9 cellular contexts compared by ENCODE assay signal in the genomic region with DNA sequence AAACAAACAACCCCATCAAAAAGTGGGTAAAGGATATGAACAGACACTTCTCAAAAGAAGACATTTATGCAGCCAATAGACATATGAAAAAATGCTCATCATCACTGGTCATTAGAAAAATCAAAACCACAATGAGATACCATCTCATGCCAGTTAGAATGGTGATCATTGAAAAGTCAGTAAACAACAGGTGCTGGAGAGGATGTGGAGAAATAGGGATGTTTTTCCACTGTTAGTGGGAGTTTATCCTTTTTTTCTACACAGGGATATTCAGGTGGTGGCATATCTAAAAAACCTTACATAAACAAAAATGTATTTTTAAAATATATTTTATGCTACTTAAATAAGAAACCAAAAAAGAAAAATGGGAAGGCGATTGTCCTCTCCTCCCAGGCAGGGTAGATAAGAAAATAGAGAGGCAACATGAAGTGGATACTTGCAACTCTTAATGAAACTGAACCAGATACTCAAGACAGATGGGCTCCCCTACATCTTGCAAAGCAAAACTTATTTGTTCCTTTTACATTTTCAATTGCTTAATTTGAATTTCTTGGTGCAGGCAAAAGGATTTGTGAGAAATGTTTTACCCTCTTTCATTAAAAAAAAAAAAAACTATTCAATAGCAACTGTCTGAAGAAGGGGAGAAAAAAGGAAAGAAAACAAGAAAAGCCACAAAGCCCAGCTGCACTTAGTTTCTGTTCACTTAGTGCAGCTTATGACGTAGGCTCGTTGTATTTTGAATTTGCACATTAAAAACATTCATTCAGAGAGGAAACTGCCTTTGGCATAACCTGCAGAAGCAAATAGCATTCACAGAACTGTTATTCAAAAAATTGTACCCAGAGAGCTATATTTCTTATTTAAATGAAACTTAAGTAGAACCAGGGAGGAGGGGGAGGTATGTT. TPM values are rescaled to one million over a fixed set of nuclear protein-coding genes. Genes with fewer than 3 reads are reported as not detected.
DNase-seq lines count a peak whose midpoint lies in the region; ATAC-seq and TF ChIP-seq lines count a peak whose summit lies in the region.
"Had no signal": no experiment of that assay in that cellular context is flagged by ENCODE, and none has a peak within 500 bp of the region (broad histone marks: within the 10 kb centered on the region; RNA-seq: fewer than 3 reads in every experiment).

No MANE protein-coding gene starts in this region.

- intact Hi-C loops in left ventricle myocardium superior (cut with micrococcal nuclease) (no loop called here), transverse colon (cut with DNase I; ENCODE audit: low total_unique reads) (no loop called here)

- H3K9ac ChIP-seq in SK-N-MC (ENCODE audit: insufficient read length) = peak overlapping the region; percentile 40

- no peak for TF ChIP-seq CTCF in transverse colon (IDR thresholded peaks at IDR 0.05)
- no peak for TF ChIP-seq CTCF in BE2C (IDR thresholded peaks at IDR 0.05; ENCODE audit: low read depth, low read length)

- in situ Hi-C loops in transverse colon (cut with MboI; ENCODE audit: low pct_ligation_motif_present in 1 of 4, low pct_unique_long_range_greater_than_20kb in 1 of 4, low sequenced_read_pairs in 3 of 4) = no loop called here

- H3K27ac ChIP-seq in SK-N-MC = peak overlapping the region; percentile 92
- peak overlapping the region; percentile 77 to 88 (median 81) for H3K27ac ChIP-seq in transverse colon

- peaks cover 13 to 23% (median 16%) of the 10 kb centered on the region in 4 donors for H3K4me1 ChIP-seq in transverse colon
- H3K4me1 ChIP-seq in BE2C = no peaks in the 10 kb centered on the region

- no peak for TF ChIP-seq EP300 in transverse colon (IDR thresholded peaks at IDR 0.05; ENCODE audit: low read depth)

- H3K4me3 ChIP-seq in SK-N-MC (peak overlapping the region; percentile 40), transverse colon (no peak overlapping the region), BE2C (ENCODE audit: low read depth, low read length) (no peak overlapping the region), MG63 (no peak overlapping the region)

- TF ChIP-seq POLR2A in transverse colon (IDR thresholded peaks at IDR 0.05) = peak; percentile 32

- ATAC-seq in HG02938 (IDR thresholded peaks at IDR 0.05; ENCODE audit: unreplicated experiment) = peak; percentile 83
- ATAC-seq in left ventricle myocardium superior = peak; percentile 50

- WGBS in transverse colon (ENCODE audit: low coverage in 1 of 2), 2 donors = 25 to 33% methylated on average over 3 of the region's 3 CpGs

- no peaks in the 10 kb centered on the region for H3K9me3 ChIP-seq in SK-N-MC (ENCODE audit: low read depth, low read length)
- no peaks in the 10 kb centered on the region for H3K9me3 ChIP-seq in transverse colon
- H3K9me3 ChIP-seq in BE2C = no peaks in the 10 kb centered on the region
- no peaks in the 10 kb centered on the region for H3K9me3 ChIP-seq in MG63

- H3K36me3 ChIP-seq in SK-N-MC (ENCODE audit: insufficient read depth, low read length) (no peaks in the 10 kb centered on the region), transverse colon (no peaks in the 10 kb centered on the region), BE2C (no peaks in the 10 kb centered on the region), MG63 (no peaks in the 10 kb centered on the region)

- peak; percentile 13 for DNase-seq in activated CD8-positive, alpha-beta memory T cell treated with anti-CD3 and anti-CD28 coated beads, Interleukin-2, amount 50 U/mL, for 1 hour (ENCODE audit: extremely low read depth)
- DNase-seq in activated CD8-positive, alpha-beta memory T cell treated with anti-CD3 and anti-CD28 coated beads, Interleukin-2, amount 50 U/mL, for 48 hours = no peak
- DNase-seq in SK-N-MC (ENCODE audit: low read depth, low spot score) (peak; percentile 70), left ventricle myocardium superior (no peak), transverse colon (no peak), BE2C (no peak), MG63 (no peak)

- H3K27me3 ChIP-seq in transverse colon = no peaks in the 10 kb centered on the region
- H3K27me3 ChIP-seq in BE2C = no peaks in the 10 kb centered on the region
- H3K27me3 ChIP-seq in MG63 = no peaks in the 10 kb centered on the region

RNA-seq across cellular contexts. Expression of gene RGS1, which starts 36.9 kb away (rescaled TPM):
- total RNA-seq in left ventricle myocardium superior (0.59 TPM), transverse colon (100 to 1,000 TPM in 1 of 4 donors, 10 to 100 TPM in 3; 38.5 to 160 (median 49.8) TPM)
- not detected for polyA plus RNA-seq in BE2C (2012; ENCODE audit: insufficient read depth, insufficient read length, low read depth)
- total RNA-seq in MG63 (2014; rRNA removed; shearing (Covaris generic); ENCODE audit: low replicate concordance) = 0.62 TPM in 1 of 2 replicates, not detected in the other
- total RNA-seq: Daoy had no signal

Comparison
In these comparisons a context has a peak if more than half of its experiments do, and no peak if none do; other contexts are left out.
1. DNase-seq: peak in activated CD8-positive, alpha-beta memory T cell treated with anti-CD3 and anti-CD28 coated beads, Interleukin-2, amount 50 U/mL, for 1 hour (single experiment) and SK-N-MC (single experiment); none in activated CD8-positive, alpha-beta memory T cell treated with anti-CD3 and anti-CD28 coated beads, Interleukin-2, amount 50 U/mL, for 48 hours (single experiment), left ventricle myocardium superior (single experiment), transverse colon (single experiment), BE2C (single experiment) and MG63 (single experiment).
2. RNA of gene RGS1, which starts 36.9 kb away (total RNA-seq): 38.5 to 160 TPM in transverse colon; 0.59 TPM in left ventricle myocardium superior (single experiment) and 0.62 TPM in MG63; every median in the first group is over 10 times any median in the second.